ENCODE assay signal across 9 cellular contexts in genomic region chr18:33440384-33441043, GRCh38. TPM values are rescaled to one million over a fixed set of nuclear protein-coding genes. Genes with fewer than 3 reads are reported as not detected.
A peak's percentile ranks its signal among the peaks of the same experiment; 100 is the strongest.
DNase-seq lines count a peak whose midpoint lies in the region; ATAC-seq and TF ChIP-seq lines count a peak whose summit lies in the region.
"Had no signal": no experiment of that assay in that cellular context is flagged by ENCODE, and none has a peak within 500 bp of the region (broad histone marks: within the 10 kb centered on the region; RNA-seq: fewer than 3 reads in every experiment).

Gene CCDC178 (minus strand): TSS chr18:33440721. CDS start chr18:33412088, 28,633 bp downstream.

- H3K27me3 ChIP-seq in colonic mucosa (peaks cover 13% of the 10 kb centered on the region), right lobe of liver (no peaks in the 10 kb centered on the region), upper lobe of right lung (no peaks in the 10 kb centered on the region)
- H3K27me3 ChIP-seq: BLaER1 treated with 17β-estradiol and CSF1 and Interleukin-3, amounts not matched to agents 10 nM and 100 nM had no signal

- no peaks in the 10 kb centered on the region for H3K4me1 Mint-ChIP-seq in activated T-helper 1 cell treated with anti-CD3 and anti-CD28 coated beads, Interleukin-12 subunit alpha, Interleukin-12 subunit beta, Interleukin-2, Interleukin-4 antibody, amounts not matched to agents 30 ng/mL and 10 ng/mL and 1 ng/mL, durations not matched to agents 14 hours and 24 hours and 36 hours (ENCODE audit: low read depth)

- TF ChIP-seq POLR2A in right lobe of liver (IDR thresholded peaks at IDR 0.05), result no peak

- peaks cover 18% of the 10 kb centered on the region for H3K27me3 Mint-ChIP-seq in activated T-helper 1 cell treated with anti-CD3 and anti-CD28 coated beads, Interleukin-12 subunit alpha, Interleukin-12 subunit beta, Interleukin-2, Interleukin-4 antibody, amounts not matched to agents 30 ng/mL and 10 ng/mL and 1 ng/mL, durations not matched to agents 14 hours and 24 hours and 36 hours (ENCODE audit: insufficient read depth)

- H3K9me3 ChIP-seq in colonic mucosa (no peaks in the 10 kb centered on the region), right lobe of liver (no peaks in the 10 kb centered on the region), upper lobe of right lung (no peaks in the 10 kb centered on the region)

- H3K4me3 Mint-ChIP-seq in activated T-helper 1 cell treated with anti-CD3 and anti-CD28 coated beads, Interleukin-12 subunit alpha, Interleukin-12 subunit beta, Interleukin-2, Interleukin-4 antibody, amounts not matched to agents 30 ng/mL and 10 ng/mL and 1 ng/mL, durations not matched to agents 14 hours and 24 hours and 36 hours, result no peak within 1 kb of the TSS

- H3K27ac ChIP-seq in colonic mucosa (no peak within 1 kb of the TSS), right lobe of liver (no peak within 1 kb of the TSS), upper lobe of right lung (no peak within 1 kb of the TSS)
- H3K27ac ChIP-seq: BLaER1 treated with 17β-estradiol and CSF1 and Interleukin-3, amounts not matched to agents 10 nM and 100 nM had no signal

- H3K4me3 ChIP-seq in colonic mucosa (peak within 1 kb of the TSS; percentile 46), right lobe of liver (peak within 1 kb of the TSS; percentile 43 to 64 (median 62)), upper lobe of right lung (peak within 1 kb of the TSS; percentile 45)
- H3K4me3 ChIP-seq: BLaER1 treated with 17β-estradiol and CSF1 and Interleukin-3, amounts not matched to agents 10 nM and 100 nM had no signal

- H3K27ac Mint-ChIP-seq in activated T-helper 1 cell treated with anti-CD3 and anti-CD28 coated beads, Interleukin-12 subunit alpha, Interleukin-12 subunit beta, Interleukin-2, Interleukin-4 antibody, amounts not matched to agents 30 ng/mL and 10 ng/mL and 1 ng/mL, durations not matched to agents 14 hours and 24 hours and 36 hours, result no peak within 1 kb of the TSS

- H3K9ac ChIP-seq in colonic mucosa (ENCODE audit: low read depth in 2 of 2, low read length in 2 of 2), result peak within 1 kb of the TSS in 1 of 2 donors; percentile 24
- H3K9ac ChIP-seq: BLaER1 treated with 17β-estradiol and CSF1 and Interleukin-3, amounts not matched to agents 10 nM and 100 nM had no signal

- no peaks in the 10 kb centered on the region for H3K9me3 Mint-ChIP-seq in activated T-helper 1 cell treated with anti-CD3 and anti-CD28 coated beads, Interleukin-12 subunit alpha, Interleukin-12 subunit beta, Interleukin-2, Interleukin-4 antibody, amounts not matched to agents 30 ng/mL and 10 ng/mL and 1 ng/mL, durations not matched to agents 14 hours and 24 hours and 36 hours

- H3K4me1 ChIP-seq in colonic mucosa (no peaks in the 10 kb centered on the region), right lobe of liver (peaks cover 0 to 5% (median 0%) of the 10 kb centered on the region in 4 donors), upper lobe of right lung (peaks cover 4% of the 10 kb centered on the region)
- H3K4me1 ChIP-seq: BLaER1 treated with 17β-estradiol and CSF1 and Interleukin-3, amounts not matched to agents 10 nM and 100 nM had no signal

- TF ChIP-seq CTCF in colonic mucosa (IDR thresholded peaks at IDR 0.05) (no peak), right lobe of liver (IDR thresholded peaks at IDR 0.05) (peak in 1 of 4 donors; percentile 0), upper lobe of right lung (IDR thresholded peaks at IDR 0.05) (no peak)

- no peaks in the 10 kb centered on the region for H3K36me3 Mint-ChIP-seq in activated T-helper 1 cell treated with anti-CD3 and anti-CD28 coated beads, Interleukin-12 subunit alpha, Interleukin-12 subunit beta, Interleukin-2, Interleukin-4 antibody, amounts not matched to agents 30 ng/mL and 10 ng/mL and 1 ng/mL, durations not matched to agents 14 hours and 24 hours and 36 hours (ENCODE audit: low read depth)

- DNase-seq in NCI-H2107 treated with DMSO at 0.1 percent for 48 hours (lab: John Stamatoyannopoulos, UW; ENCODE audit: unreplicated experiment) (peak; percentile 52), NCI-H2107 (lab: John Stamatoyannopoulos, UW) (no peak), colonic mucosa (no peak), right lobe of liver (peak in 1 of 3 donors; percentile 23), upper lobe of right lung (peak; percentile 66), NCI-H1048 (lab: John Stamatoyannopoulos, UW) (no peak)
- no peak for DNase-seq in activated T-helper 1 cell treated with anti-CD3 and anti-CD28 coated beads, Interleukin-12 subunit alpha, Interleukin-12 subunit beta, Interleukin-2, Interleukin-4 antibody, amounts not matched to agents 30 ng/mL and 10 ng/mL and 1 ng/mL, durations not matched to agents 14 hours and 24 hours and 36 hours (ENCODE audit: low spot score)

- WGBS in right lobe of liver (ENCODE audit: insufficient coverage, low coverage, low lambda C conversion rate, missing lambda C conversion rate), result 2% methylated on average over 12 of the region's 69 CpGs

- H3K36me3 ChIP-seq in colonic mucosa, result no peaks in the 10 kb centered on the region
- H3K36me3 ChIP-seq in right lobe of liver, result no peaks in the 10 kb centered on the region
- H3K36me3 ChIP-seq in upper lobe of right lung, result no peaks in the 10 kb centered on the region
- H3K36me3 ChIP-seq: BLaER1 treated with 17β-estradiol and CSF1 and Interleukin-3, amounts not matched to agents 10 nM and 100 nM had no signal

- intact Hi-C loops in colonic mucosa (cut with DNase I) (loop anchor here (10.0 kb wide), 1 partner anchor 134 kb away; the partner anchor contains the start of gene ASXL3), right lobe of liver (cut with DNase I) (no loop called here), upper lobe of right lung (cut with DNase I) (no loop called here)
- intact Hi-C loops in activated T-helper 1 cell treated with anti-CD3 and anti-CD28 coated beads, Interleukin-12 subunit alpha, Interleukin-12 subunit beta, Interleukin-2, Interleukin-4 antibody, amounts not matched to agents 30 ng/mL and 10 ng/mL and 1 ng/mL, durations not matched to agents 14 hours and 24 hours and 36 hours (cut with micrococcal nuclease), result no loop called here

- ATAC-seq in right lobe of liver, result peak; percentile 74 to 89 (median 84)
- ATAC-seq in upper lobe of right lung, result peak; percentile 75
- ATAC-seq in HG03025 (IDR thresholded peaks at IDR 0.05; ENCODE audit: low FRiP score, unreplicated experiment), result no peak

RNA-seq across cellular contexts. Expression of gene CCDC178, which starts in this region (rescaled TPM):
- total RNA-seq in colonic mucosa (not detected), right lobe of liver (not detected), upper lobe of right lung (2.5 TPM)
- total RNA-seq in activated T-helper 1 cell treated with anti-CD3 and anti-CD28 coated beads, Interleukin-12 subunit alpha, Interleukin-12 subunit beta, Interleukin-2, Interleukin-4 antibody, amounts not matched to agents 30 ng/mL and 10 ng/mL and 1 ng/mL, durations not matched to agents 14 hours and 24 hours and 36 hours, result not detected in 2 replicates

Comparison
In these comparisons a context has a peak if more than half of its experiments do, and no peak if none do; other contexts are left out.
1. DNase-seq: peak in NCI-H2107 treated with DMSO at 0.1 percent for 48 hours (single experiment) and upper lobe of right lung (single experiment); none in NCI-H2107 (single experiment), colonic mucosa (single experiment), activated T-helper 1 cell treated with anti-CD3 and anti-CD28 coated beads, Interleukin-12 subunit alpha, Interleukin-12 subunit beta, Interleukin-2, Interleukin-4 antibody, amounts not matched to agents 30 ng/mL and 10 ng/mL and 1 ng/mL, durations not matched to agents 14 hours and 24 hours and 36 hours (single experiment) and NCI-H1048 (single experiment).
2. Peak in ATAC-seq and H3K4me3 ChIP-seq in right lobe of liver; RNA of the gene not detected or under 1 TPM.
3. Peak in every context shown above with its lines, with median percentiles within 50 percentile points of each other: H3K4me3 ChIP-seq.